9 cellular contexts compared by ENCODE assay signal in the genomic region with DNA sequence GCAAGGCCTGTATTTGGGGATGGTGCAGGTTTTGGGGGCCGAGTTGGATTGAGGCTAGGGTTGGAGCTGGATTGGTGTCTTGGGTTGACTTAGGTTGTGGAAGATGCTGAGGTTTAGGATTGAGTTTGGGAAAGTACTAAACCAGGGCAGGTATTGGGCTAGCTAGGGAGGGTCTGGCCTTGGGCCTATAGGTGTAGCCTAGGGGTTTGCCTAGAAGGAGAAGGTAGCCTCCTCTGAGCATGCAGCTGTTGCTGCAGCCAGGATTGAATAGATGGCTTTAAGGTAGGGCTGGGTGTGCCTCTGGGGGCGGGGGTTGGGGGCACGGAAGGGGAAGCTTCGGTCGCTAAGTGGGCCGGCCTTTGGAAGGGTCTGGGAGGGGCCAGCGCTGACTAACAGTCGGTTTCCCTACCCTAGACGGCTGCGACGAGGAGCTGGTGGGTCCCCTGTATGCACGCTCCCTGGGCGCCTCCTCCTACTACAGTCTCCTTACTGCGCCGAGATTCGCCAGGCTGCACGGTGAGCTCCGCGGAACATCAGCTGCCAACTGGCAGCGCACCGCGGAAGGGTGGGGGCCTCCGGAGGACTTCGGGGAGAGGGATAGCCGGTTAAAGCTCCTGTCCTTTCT. TPM values are rescaled to one million over a fixed set of nuclear protein-coding genes. Genes with fewer than 3 reads are reported as not detected.
DNase-seq lines count a peak whose midpoint lies in the region; ATAC-seq, FAIRE-seq and TF ChIP-seq lines count a peak whose summit lies in the region.
"Had no signal": no experiment of that assay in that cellular context is flagged by ENCODE, and none has a peak within 500 bp of the region (broad histone marks: within the 10 kb centered on the region; RNA-seq: fewer than 3 reads in every experiment).

No MANE protein-coding gene starts in this region.

- H3K27me3 Mint-ChIP-seq in naive B cell = peaks cover 14 to 48% (median 29%) of the 10 kb centered on the region in 3 donors

- peaks cover 42 to 47% (median 47%) of the 10 kb centered on the region in 3 donors for H3K4me1 Mint-ChIP-seq in naive B cell

- TF ChIP-seq RAD21 in H1 (IDR thresholded peaks at IDR 0.05 in 1 of 2, conservative IDR thresholded peaks at IDR 0.05 in 1 of 2; ENCODE audit: low read depth in 2 of 2, low read length in 2 of 2) = no peak

- no peak overlapping the region for H4K5ac ChIP-seq in H1 (ENCODE audit: insufficient read length, low read depth, low read length)

- POLR2A ChIA-PET in BJ (lab: Charles Lee) (no interaction called here), H1 (lab: Charles Lee; ENCODE audit: partially characterized antibody) (interaction anchor here (0.8 to 2.4 kb wide), 18 partner anchors 8 to 147 kb away, joined by 3 to 16 read pairs (median 4); a partner anchor contains a TSS)

- no peak overlapping the region for H3K56ac ChIP-seq in H1 (replicated peaks; ENCODE audit: insufficient read length, low read depth, low read length)

- peak overlapping the region; percentile 39 for H4K91ac ChIP-seq in H1 (replicated peaks; ENCODE audit: insufficient read length, low read length)

- DNase-seq in BJ (ENCODE audit: low read depth) = no peak
- DNase-seq in MG63 = no peak
- DNase-seq in H1 (ENCODE audit: low read depth in 1 of 2, low spot score in 2 of 2) = peak in 1 of 2 experiments; percentile 66
- no peak for DNase-seq in naive B cell
- DNase-seq in NCI-H774 (lab: John Stamatoyannopoulos, UW) = no peak
- no peak for DNase-seq in germinal center (ENCODE audit: low spot score)

- H3K14ac ChIP-seq in H1 (ENCODE audit: insufficient read length) = no peak overlapping the region

- H3K9me3 Mint-ChIP-seq in naive B cell = peaks cover 0 to 2% (median 0%) of the 10 kb centered on the region in 7 donors

- TF ChIP-seq EP300 in H1 (IDR thresholded peaks at IDR 0.05; ENCODE audit: borderline replicate concordance in 1 of 2, low read depth in 2 of 2, low read length in 2 of 2) = no peak

- no peak for TF ChIP-seq CTCF in BJ (IDR thresholded peaks at IDR 0.05; ENCODE audit: insufficient read depth, low read depth, low read length)
- no peak for TF ChIP-seq CTCF in H1 (IDR thresholded peaks at IDR 0.05; ENCODE audit: control extremely low read depth in 1 of 3, insufficient read depth in 1 of 3, low read depth in 1 of 3, low read length in 3 of 3)

- no peak for TF ChIP-seq POLR2A in H1 (IDR thresholded peaks at IDR 0.05; ENCODE audit: control extremely low read depth in 1 of 2, low read depth in 2 of 2, low read length in 2 of 2)

- H3K23ac ChIP-seq in H1 (ENCODE audit: insufficient read length) = no peak overlapping the region

- FAIRE-seq in H1 (lab: Jason Lieb, UNC) = no peak
- FAIRE-seq: TTC549 had no signal

- ATAC-seq in naive B cell (ENCODE audit: low read depth in 2 of 2) (peak; percentile 8 to 10), GM18502 (IDR thresholded peaks at IDR 0.05; ENCODE audit: poor library complexity, unreplicated experiment) (no peak), HG03520 (IDR thresholded peaks at IDR 0.05; ENCODE audit: unreplicated experiment) (no peak)

- H4K20me1 ChIP-seq in H1 (replicated peaks in 1 of 2; ENCODE audit: control insufficient read depth in 1 of 2, insufficient read depth in 2 of 2, low read length in 2 of 2) = peaks cover 0 to 5% of the 10 kb centered on the region in 2 experiments

- H3K36me3 Mint-ChIP-seq in naive B cell = no peaks in the 10 kb centered on the region

- no peak overlapping the region for H2BK15ac ChIP-seq in H1 (ENCODE audit: low read length)

- H3K4ac ChIP-seq in H1 (replicated peaks; ENCODE audit: insufficient read length, low read depth, low read length) = peak overlapping the region; percentile 32

- WGBS in H1 (ENCODE audit: extremely low coverage in 1 of 2, insufficient coverage in 1 of 2, insufficient read length in 1 of 2, insufficient replicate concordance in 2 of 2, low coverage in 1 of 2, low lambda C conversion rate in 2 of 2, missing lambda C conversion rate in 1 of 2), 2 experiments = 12% methylated on average over 14 of the region's 25 CpGs; no CpG with 5 or more reads in 1 of the 2 experiments

- no peak overlapping the region; the same call in 1 of the 2 replicates for H3K18ac ChIP-seq in H1 (ENCODE audit: extremely low read depth, low read length)

- no peak overlapping the region for H2BK120ac ChIP-seq in H1 (replicated peaks; ENCODE audit: low read depth, low read length)

- H3K4me3 Mint-ChIP-seq in naive B cell = peak overlapping the region; percentile 35 to 84 (median 72)

- no peak overlapping the region for H2AFZ ChIP-seq in H1 (ENCODE audit: low read length)

- H3K27me3 ChIP-seq in BJ (ENCODE audit: control insufficient read depth, insufficient read depth, low read length) (no peaks in the 10 kb centered on the region), MG63 (no peaks in the 10 kb centered on the region), H1 (replicated peaks in 1 of 4; ENCODE audit: control insufficient read depth in 3 of 4, extremely low read depth in 1 of 4, insufficient read depth in 3 of 4, low read length in 3 of 4) (peaks cover 0 to 29% (median 22%) of the 10 kb centered on the region in 4 experiments; a peak in 5 of 7 replicates)

- H3K9ac ChIP-seq in H1 (replicated peaks in 1 of 4; ENCODE audit: extremely low read depth in 1 of 4, low read depth in 3 of 4, low read length in 3 of 4) = no peak overlapping the region; a peak in 1 of 7 replicates

- no peak overlapping the region for H2AK5ac ChIP-seq in H1 (ENCODE audit: low read depth, low read length)

- H3K9me3 ChIP-seq in MG63 (no peaks in the 10 kb centered on the region), H1 (ENCODE audit: insufficient read depth in 2 of 2, low read depth in 1 of 2, low read length in 1 of 2) (no peaks in the 10 kb centered on the region)

- H3K27ac Mint-ChIP-seq in naive B cell = peak overlapping the region in 3 of 6 donors; percentile 39 to 54 (median 52)

- no peaks in the 10 kb centered on the region for H3K79me2 ChIP-seq in H1 (ENCODE audit: control insufficient read depth in 1 of 2, insufficient read depth in 2 of 2, low read length in 2 of 2)

- H2BK5ac ChIP-seq in H1 (ENCODE audit: low read depth, low read length) = no peak overlapping the region

- CTCF ChIA-PET in BJ (lab: Yijun Ruan, JAX) (interaction anchor here (0.6 to 3.3 kb wide), 7 partner anchors 24 to 497 kb away, joined by 3 to 25 read pairs (median 3); a partner anchor contains a TSS), H1 (lab: Charles Lee; ENCODE audit: partially characterized antibody) (interaction anchor here (0.6 to 3.4 kb wide), 23 partner anchors 9 to 964 kb away, joined by 3 to 22 read pairs (median 4); a partner anchor contains a TSS)

- H3K4me3 ChIP-seq in BJ (ENCODE audit: low read depth, low read length) (peak overlapping the region; percentile 66), MG63 (peak overlapping the region; percentile 67), H1 (ENCODE audit: extremely low read depth in 1 of 4, insufficient read depth in 2 of 4, low read depth in 3 of 4, low read length in 4 of 4) (peak overlapping the region; percentile 55 to 71 (median 59); a peak in 7 of 8 replicates)

- H3K23me2 ChIP-seq in H1 (ENCODE audit: low read depth, low read length) = peaks cover 23% of the 10 kb centered on the region

- H3K36me3 ChIP-seq in BJ (ENCODE audit: control insufficient read depth, insufficient read depth, low read length) (peaks cover 24% of the 10 kb centered on the region), MG63 (no peaks in the 10 kb centered on the region), H1 (ENCODE audit: control insufficient read depth in 2 of 4, insufficient read depth in 4 of 4, low read length in 3 of 4) (peaks cover 0 to 4% (median 0%) of the 10 kb centered on the region in 4 experiments; a peak in 2 of 8 replicates)

- no peak overlapping the region for H4K8ac ChIP-seq in H1 (ENCODE audit: extremely low read depth, insufficient read depth, low read length)

- no peak overlapping the region for H3K27ac ChIP-seq in H1 (ENCODE audit: low read depth, low read length)

- no peaks in the 10 kb centered on the region for H3K79me1 ChIP-seq in H1 (ENCODE audit: low read depth, low read length)

- H3K4me2 ChIP-seq in H1 (ENCODE audit: insufficient read depth in 1 of 2, low read depth in 2 of 2, low read length in 2 of 2) = peak overlapping the region; percentile 86

- peak overlapping the region; percentile 60; the same call in 1 of the 2 replicates for H2BK12ac ChIP-seq in H1 (ENCODE audit: low read depth, low read length)

- no peak overlapping the region for H2BK20ac ChIP-seq in H1 (ENCODE audit: low read length)

- H3K4me1 ChIP-seq in H1 (replicated peaks in 1 of 4; ENCODE audit: control insufficient read depth in 3 of 4, insufficient read depth in 4 of 4, low read length in 3 of 4) = peaks cover 0 to 24% (median 23%) of the 10 kb centered on the region in 4 experiments; a peak in 6 of 7 replicates

RNA-seq across cellular contexts. Expression of a gene that starts 1.2 kb away (rescaled TPM):
- polyA plus RNA-seq in BJ (2011; rRNA removed) (51.8 and 90.6 TPM in 2 replicates), H1 (2011; rRNA removed) (10.0 and 13.5 TPM in 2 replicates), naive B cell (ENCODE audit: low read depth in 6 of 6) (under 1 TPM in 5 of 6 donors, not detected in 1; 0.19 to 1.00 (median 0.39) TPM)
- 24.6 and 25.6 TPM in 2 replicates for polyA minus RNA-seq in BJ (2011; rRNA and poly(A)+ RNA removed)
- 9.2 and 9.3 TPM in 2 replicates for total RNA-seq in MG63 (2014; rRNA removed; shearing (Covaris generic); ENCODE audit: low replicate concordance)
- 4.7 and 5.2 TPM in 2 replicates for total RNA-seq in H1 (2021; fragmentation: NEBNext Ultra II Directional; extraction: Animal tissue kit (Norgen Biotek cat#: 25700))
- 8.8 TPM for polyA plus RNA-seq in H1 (2011; cell fraction: cytosol; rRNA removed)
- 44.1 TPM for polyA plus RNA-seq in H1 (2011; cell fraction: nucleus; rRNA removed)
- polyA plus RNA-seq in H1 (2012, experiment 1 of 2) = 9.1 to 13.8 TPM (median 11.5 TPM) in 4 replicates
- polyA plus RNA-seq in H1 (2012, experiment 2 of 2) = 6.8 TPM
- 4.0 TPM for polyA plus RNA-seq in H1 (2013, experiment 1 of 2)
- polyA plus RNA-seq in H1 (2013, experiment 2 of 2) = 3.4 TPM
- polyA minus RNA-seq in H1 (2011; rRNA and poly(A)+ RNA removed) = 7.6 and 8.9 TPM in 2 replicates
- 4.9 TPM for polyA minus RNA-seq in H1 (2011; cell fraction: cytosol; rRNA and poly(A)+ RNA removed)
- polyA minus RNA-seq in H1 (2011; cell fraction: nucleus; rRNA and poly(A)+ RNA removed) = 8.2 TPM

RNA-seq across cellular contexts. Expression of a gene that starts 1.9 kb away (rescaled TPM):
- polyA plus RNA-seq in BJ (2011; rRNA removed) (0.91 and 2.3 TPM in 2 replicates), H1 (2011; rRNA removed) (4.0 and 5.7 TPM in 2 replicates), naive B cell (ENCODE audit: low read depth in 6 of 6) (1 to 10 TPM in 1 of 6 donors, under 1 TPM in 2, not detected in 3; 0.27 to 1.8 (median 0.93) TPM)
- polyA minus RNA-seq in BJ (2011; rRNA and poly(A)+ RNA removed) = 0.38 and 0.57 TPM in 2 replicates
- 5.7 TPM in 1 of 2 replicates, not detected in the other for total RNA-seq in MG63 (2014; rRNA removed; shearing (Covaris generic); ENCODE audit: low replicate concordance)
- total RNA-seq in H1 (2021; fragmentation: NEBNext Ultra II Directional; extraction: Animal tissue kit (Norgen Biotek cat#: 25700)) = 0.75 and 1.1 TPM in 2 replicates
- 2.5 TPM for polyA plus RNA-seq in H1 (2011; cell fraction: cytosol; rRNA removed)
- polyA plus RNA-seq in H1 (2011; cell fraction: nucleus; rRNA removed) = 2.8 TPM
- polyA plus RNA-seq in H1 (2012, experiment 1 of 2) = 1.8 to 2.8 TPM (median 2.2 TPM) in 4 replicates
- polyA plus RNA-seq in H1 (2012, experiment 2 of 2) = 1.9 TPM
- polyA plus RNA-seq in H1 (2013, experiment 1 of 2) = 2.1 TPM
- 1.7 TPM for polyA plus RNA-seq in H1 (2013, experiment 2 of 2)
- 0.28 and 0.29 TPM in 2 replicates for polyA minus RNA-seq in H1 (2011; rRNA and poly(A)+ RNA removed)
- 2.6 TPM for polyA minus RNA-seq in H1 (2011; cell fraction: cytosol; rRNA and poly(A)+ RNA removed)
- polyA minus RNA-seq in H1 (2011; cell fraction: nucleus; rRNA and poly(A)+ RNA removed) = 1.3 TPM

RNA-seq across cellular contexts. Expression of a gene that starts 6.7 kb away (rescaled TPM):
- 5.6 and 9.1 TPM in 2 replicates for polyA plus RNA-seq in BJ (2011; rRNA removed)
- 3.7 and 3.9 TPM in 2 replicates for polyA minus RNA-seq in BJ (2011; rRNA and poly(A)+ RNA removed)
- total RNA-seq in MG63 (2014; rRNA removed; shearing (Covaris generic); ENCODE audit: low replicate concordance) = 16.5 and 54.1 TPM in 2 replicates
- total RNA-seq in H1 (2021; fragmentation: NEBNext Ultra II Directional; extraction: Animal tissue kit (Norgen Biotek cat#: 25700)) = 11.1 and 13.7 TPM in 2 replicates
- 13.5 and 23.7 TPM in 2 replicates for polyA plus RNA-seq in H1 (2011; rRNA removed)
- 12.2 TPM for polyA plus RNA-seq in H1 (2011; cell fraction: cytosol; rRNA removed)
- polyA plus RNA-seq in H1 (2011; cell fraction: nucleus; rRNA removed) = 34.2 TPM
- polyA plus RNA-seq in H1 (2012, experiment 1 of 2) = 9.0 to 20.7 TPM (median 18.4 TPM) in 4 replicates
- 15.8 TPM for polyA plus RNA-seq in H1 (2012, experiment 2 of 2)
- polyA plus RNA-seq in H1 (2013, experiment 1 of 2) = 15.6 TPM
- 14.6 TPM for polyA plus RNA-seq in H1 (2013, experiment 2 of 2)
- polyA minus RNA-seq in H1 (2011; rRNA and poly(A)+ RNA removed) = 2.6 and 3.5 TPM in 2 replicates
- polyA minus RNA-seq in H1 (2011; cell fraction: cytosol; rRNA and poly(A)+ RNA removed) = 14.1 TPM
- polyA minus RNA-seq in H1 (2011; cell fraction: nucleus; rRNA and poly(A)+ RNA removed) = 11.3 TPM
- polyA plus RNA-seq in naive B cell (ENCODE audit: low read depth in 6 of 6) = not detected

RNA-seq across cellular contexts. Expression of a gene that starts 24.4 kb away (rescaled TPM):
- 11.4 and 15.1 TPM in 2 replicates for polyA plus RNA-seq in BJ (2011; rRNA removed)
- polyA minus RNA-seq in BJ (2011; rRNA and poly(A)+ RNA removed) = 7.2 and 9.4 TPM in 2 replicates
- total RNA-seq in MG63 (2014; rRNA removed; shearing (Covaris generic); ENCODE audit: low replicate concordance) = 1.4 and 4.0 TPM in 2 replicates
- 13.0 and 14.8 TPM in 2 replicates for total RNA-seq in H1 (2021; fragmentation: NEBNext Ultra II Directional; extraction: Animal tissue kit (Norgen Biotek cat#: 25700))
- 16.6 and 31.2 TPM in 2 replicates for polyA plus RNA-seq in H1 (2011; rRNA removed)
- polyA plus RNA-seq in H1 (2011; cell fraction: cytosol; rRNA removed) = 25.8 TPM
- polyA plus RNA-seq in H1 (2011; cell fraction: nucleus; rRNA removed) = 66.4 TPM
- polyA plus RNA-seq in H1 (2012, experiment 1 of 2) = 16.3 to 23.9 TPM (median 20.6 TPM) in 4 replicates
- polyA plus RNA-seq in H1 (2012, experiment 2 of 2) = 8.5 TPM
- 13.5 TPM for polyA plus RNA-seq in H1 (2013, experiment 1 of 2)
- 12.2 TPM for polyA plus RNA-seq in H1 (2013, experiment 2 of 2)
- polyA minus RNA-seq in H1 (2011; rRNA and poly(A)+ RNA removed) = 7.4 and 10.9 TPM in 2 replicates
- polyA minus RNA-seq in H1 (2011; cell fraction: cytosol; rRNA and poly(A)+ RNA removed) = 8.1 TPM
- 18.2 TPM for polyA minus RNA-seq in H1 (2011; cell fraction: nucleus; rRNA and poly(A)+ RNA removed)
- polyA plus RNA-seq in naive B cell (ENCODE audit: low read depth in 6 of 6) = 1 to 10 TPM in 5 of 6 donors, under 1 TPM in 1; 0.39 to 3.3 (median 1.5) TPM

Comparison
In these comparisons a context has a peak if more than half of its experiments do, and no peak if none do; other contexts are left out.
1. ATAC-seq: peak in naive B cell (2 of 2); none in GM18502 (single experiment) and HG03520 (single experiment).
2. Peak in every context shown above with its lines, with median percentiles within 50 percentile points of each other: H3K4me3 ChIP-seq.